In the genomic region with DNA sequence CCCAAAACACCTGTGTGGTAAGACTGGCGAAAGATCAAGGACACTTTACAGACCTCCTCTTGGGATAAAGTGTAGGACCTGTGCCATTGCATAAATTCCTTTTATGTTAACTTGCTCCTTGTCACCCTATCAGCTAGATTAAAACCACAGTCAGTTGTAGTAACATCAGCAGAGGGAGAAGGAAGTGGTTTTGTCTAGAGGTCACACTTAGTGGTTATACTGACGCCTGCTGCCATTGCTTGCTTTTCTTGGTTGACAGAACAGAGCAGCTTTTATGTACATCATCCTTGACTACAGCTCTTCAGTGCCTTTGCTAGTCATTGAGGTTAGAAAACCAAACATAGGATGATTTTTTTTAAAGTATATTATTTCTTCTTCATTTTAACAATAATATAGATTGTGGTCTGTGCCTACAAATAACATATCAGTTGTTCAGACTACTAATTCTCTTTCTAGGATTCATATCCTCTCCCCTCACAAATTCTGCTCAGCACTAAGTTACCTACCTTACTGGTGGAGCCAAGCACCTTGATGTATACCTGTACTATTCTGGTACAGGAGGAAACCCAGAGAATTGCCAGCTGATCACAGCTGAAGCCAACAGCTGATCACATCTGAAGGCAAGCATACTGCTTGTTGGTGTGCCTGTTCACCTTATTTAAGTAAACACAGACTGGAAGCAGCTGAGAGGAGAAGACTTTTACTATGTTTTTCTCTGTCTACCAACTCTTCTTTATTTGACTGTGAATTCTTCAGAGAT, we compare ENCODE assay signal across 9 cellular contexts.
DNase-seq lines count a peak whose midpoint lies in the region; ATAC-seq lines count a peak whose summit lies in the region.
"Had no signal": no experiment of that assay in that cellular context is flagged by ENCODE, and none has a peak within 500 bp of the region (broad histone marks: within the 10 kb centered on the region; RNA-seq: fewer than 3 reads in every experiment).

No MANE protein-coding gene starts in this region.

- H3K36me3 Mint-ChIP-seq in immature natural killer cell: no peaks in the 10 kb centered on the region

- peaks cover 38 to 50% of the 10 kb centered on the region in 2 donors for H3K4me1 Mint-ChIP-seq in immature natural killer cell

- DNase-seq in NK-92 treated with Interleukin-12 subunit alpha and Interleukin-12 subunit beta, amount 100 ng/mL, for 24 hours (lab: John Stamatoyannopoulos, UW): peak; percentile 8
- no peak for DNase-seq in NK-92 (lab: John Stamatoyannopoulos, UW; ENCODE audit: unreplicated experiment)
- DNase-seq in OCI-M1 (lab: John Stamatoyannopoulos, UW): peak; percentile 91
- peak; percentile 81 to 87 (median 85) for DNase-seq in immature natural killer cell
- DNase-seq in NCI-H1436 treated with DMSO at 0.1 percent for 48 hours (lab: John Stamatoyannopoulos, UW): no peak
- DNase-seq in caudate nucleus (lab: John Stamatoyannopoulos, UW): no peak
- no peak for DNase-seq in NCI-H1436 (lab: John Stamatoyannopoulos, UW)

- H3K27ac ChIP-seq in caudate nucleus (ENCODE audit: low read depth, low read length): no peak overlapping the region
- H3K27ac ChIP-seq: C4-2B had no signal

- peak overlapping the region; percentile 36 to 79 (median 40) for H3K4me3 Mint-ChIP-seq in immature natural killer cell

- peaks cover 17 to 29% (median 20%) of the 10 kb centered on the region in 3 donors for H3K27me3 Mint-ChIP-seq in immature natural killer cell (ENCODE audit: low read depth in 3 of 3)

- ATAC-seq in HG02870 (IDR thresholded peaks at IDR 0.05; ENCODE audit: unreplicated experiment): peak; percentile 65

- peak overlapping the region; percentile 10 to 92 (median 84) for H3K27ac Mint-ChIP-seq in immature natural killer cell

- H3K9me3 Mint-ChIP-seq in immature natural killer cell: no peaks in the 10 kb centered on the region

Comparison
In these comparisons a context has a peak if more than half of its experiments do, and no peak if none do; other contexts are left out.
1. DNase-seq: peak in NK-92 treated with Interleukin-12 subunit alpha and Interleukin-12 subunit beta, amount 100 ng/mL, for 24 hours (single experiment), OCI-M1 (single experiment) and immature natural killer cell (3 of 3); none in NK-92 (single experiment), NCI-H1436 treated with DMSO at 0.1 percent for 48 hours (single experiment), caudate nucleus (0 of 61) and NCI-H1436 (single experiment).